In the genomic region with DNA sequence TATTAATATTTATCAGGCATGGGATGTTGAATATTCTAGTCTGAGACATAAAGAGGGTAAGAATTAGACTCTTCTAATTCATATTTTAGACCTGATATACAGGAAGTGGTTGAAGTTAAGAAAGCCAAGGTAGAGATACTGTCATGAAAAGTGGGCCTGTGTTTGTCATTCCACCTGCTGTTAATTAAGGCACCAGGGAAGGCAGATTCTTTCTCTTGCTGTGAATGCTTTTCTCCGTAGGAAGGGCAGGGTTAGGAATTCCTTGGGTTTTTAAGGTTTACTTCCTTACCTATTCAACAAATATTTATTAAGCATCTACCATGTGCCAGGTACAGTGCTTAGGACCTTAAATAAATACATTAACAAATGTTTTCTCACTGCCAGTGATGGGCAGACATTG, we compare ENCODE assay signal across 2 cellular contexts.
TF ChIP-seq lines count a peak whose summit lies in the region.

No MANE protein-coding gene starts in this region.

TF ChIP-seq in GM23338, 12 proteins besides CTCF, POLR2A, EP300 and RAD21:
- TF ChIP-seq ZNF331 (CRISPR knock-in tag; IDR thresholded peaks at IDR 0.05; ENCODE audit: low read depth) (no peak), ETS1 (IDR thresholded peaks at IDR 0.05) (no peak), NANOG (IDR thresholded peaks at IDR 0.05; ENCODE audit: borderline replicate concordance) (no peak), ZNF462 (CRISPR knock-in tag; IDR thresholded peaks at IDR 0.05) (no peak), EZH2 (IDR thresholded peaks at IDR 0.05; ENCODE audit: low read depth, unreplicated experiment) (no peak), ZNF114 (CRISPR knock-in tag; IDR thresholded peaks at IDR 0.05) (no peak), EZH2phosphoT487 (IDR thresholded peaks at IDR 0.05; ENCODE audit: unreplicated experiment) (no peak)
- TF ChIP-seq, protein P1, sequence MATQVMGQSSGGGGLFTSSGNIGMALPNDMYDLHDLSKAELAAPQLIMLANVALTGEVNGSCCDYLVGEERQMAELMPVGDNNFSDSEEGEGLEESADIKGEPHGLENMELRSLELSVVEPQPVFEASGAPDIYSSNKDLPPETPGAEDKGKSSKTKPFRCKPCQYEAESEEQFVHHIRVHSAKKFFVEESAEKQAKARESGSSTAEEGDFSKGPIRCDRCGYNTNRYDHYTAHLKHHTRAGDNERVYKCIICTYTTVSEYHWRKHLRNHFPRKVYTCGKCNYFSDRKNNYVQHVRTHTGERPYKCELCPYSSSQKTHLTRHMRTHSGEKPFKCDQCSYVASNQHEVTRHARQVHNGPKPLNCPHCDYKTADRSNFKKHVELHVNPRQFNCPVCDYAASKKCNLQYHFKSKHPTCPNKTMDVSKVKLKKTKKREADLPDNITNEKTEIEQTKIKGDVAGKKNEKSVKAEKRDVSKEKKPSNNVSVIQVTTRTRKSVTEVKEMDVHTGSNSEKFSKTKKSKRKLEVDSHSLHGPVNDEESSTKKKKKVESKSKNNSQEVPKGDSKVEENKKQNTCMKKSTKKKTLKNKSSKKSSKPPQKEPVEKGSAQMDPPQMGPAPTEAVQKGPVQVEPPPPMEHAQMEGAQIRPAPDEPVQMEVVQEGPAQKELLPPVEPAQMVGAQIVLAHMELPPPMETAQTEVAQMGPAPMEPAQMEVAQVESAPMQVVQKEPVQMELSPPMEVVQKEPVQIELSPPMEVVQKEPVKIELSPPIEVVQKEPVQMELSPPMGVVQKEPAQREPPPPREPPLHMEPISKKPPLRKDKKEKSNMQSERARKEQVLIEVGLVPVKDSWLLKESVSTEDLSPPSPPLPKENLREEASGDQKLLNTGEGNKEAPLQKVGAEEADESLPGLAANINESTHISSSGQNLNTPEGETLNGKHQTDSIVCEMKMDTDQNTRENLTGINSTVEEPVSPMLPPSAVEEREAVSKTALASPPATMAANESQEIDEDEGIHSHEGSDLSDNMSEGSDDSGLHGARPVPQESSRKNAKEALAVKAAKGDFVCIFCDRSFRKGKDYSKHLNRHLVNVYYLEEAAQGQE (IDR thresholded peaks at IDR 0.05; ENCODE audit: unreplicated experiment): no peak

TF ChIP-seq in H1, 55 proteins besides CTCF, POLR2A, EP300 and RAD21:
- TF ChIP-seq RFX5 (IDR thresholded peaks at IDR 0.05; ENCODE audit: borderline replicate concordance, low read depth, low read length) (no peak), JUN (IDR thresholded peaks at IDR 0.05; ENCODE audit: low read depth, low read length) (no peak), CTBP2 (IDR thresholded peaks at IDR 0.05; ENCODE audit: borderline replicate concordance, insufficient read depth, insufficient read length, low read length) (no peak), POU5F1 (IDR thresholded peaks at IDR 0.05; ENCODE audit: low read depth, low read length) (no peak), NRF1 (IDR thresholded peaks at IDR 0.05; ENCODE audit: low read depth, low read length) (no peak), SP2 (IDR thresholded peaks at IDR 0.05; ENCODE audit: low read length) (no peak), PHF8 (conservative IDR thresholded peaks at IDR 0.05; ENCODE audit: low read depth, low read length) (no peak), HDAC2 (IDR thresholded peaks at IDR 0.05; ENCODE audit: borderline replicate concordance in 1 of 2, low read depth in 2 of 2, low read length in 2 of 2) (no peak), ATF3 (IDR thresholded peaks at IDR 0.05; ENCODE audit: insufficient read depth, low read depth, low read length) (no peak), ATF2 (IDR thresholded peaks at IDR 0.05; ENCODE audit: low read length) (no peak), CREB1 (IDR thresholded peaks at IDR 0.05) (no peak), SP4 (IDR thresholded peaks at IDR 0.05; ENCODE audit: low read length) (no peak)
- TF ChIP-seq, protein P2, sequence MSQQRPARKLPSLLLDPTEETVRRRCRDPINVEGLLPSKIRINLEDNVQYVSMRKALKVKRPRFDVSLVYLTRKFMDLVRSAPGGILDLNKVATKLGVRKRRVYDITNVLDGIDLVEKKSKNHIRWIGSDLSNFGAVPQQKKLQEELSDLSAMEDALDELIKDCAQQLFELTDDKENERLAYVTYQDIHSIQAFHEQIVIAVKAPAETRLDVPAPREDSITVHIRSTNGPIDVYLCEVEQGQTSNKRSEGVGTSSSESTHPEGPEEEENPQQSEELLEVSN (IDR thresholded peaks at IDR 0.05): no peak
TF ChIP-seq in H1: peak in this region for 0.
